8 cellular contexts compared by ENCODE assay signal in genomic region chr19:7196721-7197168, GRCh38.
DNase-seq lines count a peak whose midpoint lies in the region; ATAC-seq and TF ChIP-seq lines count a peak whose summit lies in the region.

No MANE protein-coding gene starts in this region.

- no peak for TF ChIP-seq POLR2A in sigmoid colon (IDR thresholded peaks at IDR 0.05)

- no peak for ATAC-seq in Right ventricle myocardium superior (ENCODE audit: poor library complexity)

- no peak for TF ChIP-seq CTCF in sigmoid colon (IDR thresholded peaks at IDR 0.05)

- H3K4me1 ChIP-seq in sigmoid colon, result peaks cover 0 to 30% (median 24%) of the 10 kb centered on the region in 4 donors

- DNase-seq in GM04504 (ENCODE audit: low read depth) (peak; percentile 17), Right ventricle myocardium superior (peak; percentile 50), sigmoid colon (peak; percentile 90), G401 (ENCODE audit: low spot score) (no peak), occipital lobe (lab: John Stamatoyannopoulos, UW) (no peak), DMS153 treated with DMSO at 0.1 percent for 48 hours (lab: John Stamatoyannopoulos, UW; ENCODE audit: unreplicated experiment) (no peak)
- no peak for DNase-seq in activated CD4-positive, alpha-beta memory T cell treated with anti-CD3 and anti-CD28 coated beads for 36 hours
- DNase-seq in stimulated activated CD8-positive, alpha-beta memory T cell treated with anti-CD3 and anti-CD28 coated beads, Interleukin-4, amount 100 ng/mL, for 48 hours, result no peak

- POLR2A ChIA-PET in activated CD4-positive, alpha-beta memory T cell treated with anti-CD3 and anti-CD28 coated beads for 36 hours (lab: Charles Lee), result interaction anchor here (0.7 to 1.2 kb wide), 2 partner anchors 17 to 98 kb away, joined by 3 read pairs; partner anchors contain the start of gene INSR

- peak overlapping the region; percentile 71 for H3K4me3 Mint-ChIP-seq in activated CD4-positive, alpha-beta memory T cell treated with anti-CD3 and anti-CD28 coated beads for 36 hours

- CTCF ChIA-PET in activated CD4-positive, alpha-beta memory T cell treated with anti-CD3 and anti-CD28 coated beads for 36 hours (lab: Charles Lee), result no interaction called here

- no peaks in the 10 kb centered on the region for H3K9me3 ChIP-seq in sigmoid colon

- peaks cover 9% of the 10 kb centered on the region for H3K27me3 Mint-ChIP-seq in activated CD4-positive, alpha-beta memory T cell treated with anti-CD3 and anti-CD28 coated beads for 36 hours

- TF ChIP-seq EP300 in sigmoid colon (IDR thresholded peaks at IDR 0.05), result peak in 1 of 4 donors; percentile 12

- peak overlapping the region; percentile 85 to 92 (median 88) for H3K27ac ChIP-seq in sigmoid colon

- in situ Hi-C loops in G401 (cut with HindIII; ENCODE audit: low sequenced_read_pairs), result no loop called here

- H3K36me3 ChIP-seq in sigmoid colon, result no peaks in the 10 kb centered on the region

- peaks cover 24% of the 10 kb centered on the region for H3K4me1 Mint-ChIP-seq in activated CD4-positive, alpha-beta memory T cell treated with anti-CD3 and anti-CD28 coated beads for 36 hours (ENCODE audit: low read depth)

- no peaks in the 10 kb centered on the region for H3K36me3 Mint-ChIP-seq in activated CD4-positive, alpha-beta memory T cell treated with anti-CD3 and anti-CD28 coated beads for 36 hours

- H3K27ac Mint-ChIP-seq in activated CD4-positive, alpha-beta memory T cell treated with anti-CD3 and anti-CD28 coated beads for 36 hours, result peak overlapping the region; percentile 84

- intact Hi-C loops in activated CD4-positive, alpha-beta memory T cell treated with anti-CD3 and anti-CD28 coated beads for 36 hours (cut with micrococcal nuclease), result loop anchor here (2.0 to 5.0 kb wide), 4 partner anchors 14 to 151 kb away; partner anchors contain the start of genes ARHGEF18 and INSR
- intact Hi-C loops in Right ventricle myocardium superior (cut with DNase I), result no loop called here
- intact Hi-C loops in sigmoid colon (cut with DNase I), result loop anchor here (2.0 to 5.0 kb wide), 3 partner anchors 14 to 46 kb away; no protein-coding TSS in a partner anchor

- no peaks in the 10 kb centered on the region for H3K27me3 ChIP-seq in sigmoid colon

- 24 to 25% methylated on average over 15 of the region's 15 CpGs for WGBS in sigmoid colon, 2 donors

- no peaks in the 10 kb centered on the region for H3K9me3 Mint-ChIP-seq in activated CD4-positive, alpha-beta memory T cell treated with anti-CD3 and anti-CD28 coated beads for 36 hours

- H3K4me3 ChIP-seq in sigmoid colon, result peak overlapping the region; percentile 17 to 75 (median 66)

Comparison
In these comparisons a context has a peak if more than half of its experiments do, and no peak if none do; other contexts are left out.
1. DNase-seq: peak in GM04504 (single experiment), Right ventricle myocardium superior (single experiment) and sigmoid colon (single experiment); none in activated CD4-positive, alpha-beta memory T cell treated with anti-CD3 and anti-CD28 coated beads for 36 hours (single experiment), G401 (single experiment), occipital lobe (single experiment), stimulated activated CD8-positive, alpha-beta memory T cell treated with anti-CD3 and anti-CD28 coated beads, Interleukin-4, amount 100 ng/mL, for 48 hours (single experiment) and DMS153 treated with DMSO at 0.1 percent for 48 hours (single experiment).